In genomic region chrX:70289793-70290770, GRCh38 we compare ENCODE assay signal across 8 cellular contexts. TPM values are rescaled to one million over a fixed set of nuclear protein-coding genes. Genes with fewer than 3 reads are reported as not detected.
DNase-seq lines count a peak whose midpoint lies in the region; TF ChIP-seq lines count a peak whose summit lies in the region.

Gene KIF4A (plus strand): TSS chrX:70290104. CDS start chrX:70290459, 355 bp downstream.
Gene PDZD11 (minus strand): TSS chrX:70289927. CDS start chrX:70289341, 586 bp downstream.

- peak; percentile 87 for DNase-seq in GM10266 (ENCODE audit: extremely low spot score)
- DNase-seq in HFFc6, result peak; percentile 78
- peak; percentile 84 for DNase-seq in NAMALWA (ENCODE audit: low spot score)
- DNase-seq in SW 1271 (lab: John Stamatoyannopoulos, UW), result peak; percentile 67 to 77
- peak; percentile 21 for DNase-seq in activated naive CD8-positive, alpha-beta T cell treated with anti-CD3 and anti-CD28 coated beads, Interleukin-2, amount 50 U/mL, for 16 hours (ENCODE audit: low read depth, low spot score)
- DNase-seq in cardiac septum (ENCODE audit: low spot score), result peak; percentile 92
- DNase-seq in pons (ENCODE audit: low spot score), result peak; percentile 52
- peak; percentile 85 for DNase-seq in type B pancreatic cell (ENCODE audit: extremely low spot score, unreplicated experiment)

- H3K27ac Mint-ChIP-seq in HFFc6 (peak within 1 kb of the TSS; percentile 86), type B pancreatic cell (peak within 1 kb of the TSS; percentile 72)

- intact Hi-C loops in cardiac septum (cut with DNase I), result no loop called here

- H3K9me3 Mint-ChIP-seq in HFFc6 (no peaks in the 10 kb centered on the region), type B pancreatic cell (no peaks in the 10 kb centered on the region)

- H3K27me3 Mint-ChIP-seq in HFFc6 (ENCODE audit: insufficient read depth) (no peaks in the 10 kb centered on the region), type B pancreatic cell (no peaks in the 10 kb centered on the region)

- H3K4me1 Mint-ChIP-seq in HFFc6 (ENCODE audit: low read depth), result peaks cover 32% of the 10 kb centered on the region
- H3K4me1 Mint-ChIP-seq in type B pancreatic cell (ENCODE audit: unreplicated experiment), result no peaks in the 10 kb centered on the region

- peak within 1 kb of the TSS; percentile 95 for H3K4me3 Mint-ChIP-seq in HFFc6
- peak within 1 kb of the TSS; percentile 93 for H3K4me3 Mint-ChIP-seq in type B pancreatic cell

- H3K36me3 Mint-ChIP-seq in HFFc6 (ENCODE audit: low read depth) (peaks cover 7% of the 10 kb centered on the region; the same call in 1 of the 2 replicates), type B pancreatic cell (peaks cover 3% of the 10 kb centered on the region)

- TF ChIP-seq CTCF in GM10266 (IDR thresholded peaks at IDR 0.05; ENCODE audit: control insufficient read depth, insufficient read depth, low read depth, missing control alignments) (no peak), HFFc6 (IDR thresholded peaks at IDR 0.05) (no peak), type B pancreatic cell (conservative IDR thresholded peaks at IDR 0.05) (no peak)

RNA-seq across cellular contexts. Expression of gene KIF4A, which starts in this region (rescaled TPM):
- 10 to 100 TPM; 10.7 to 30.2 (median 25.8) TPM for total RNA-seq in HFFc6 (2021; fragmentation: NEBNext Ultra II Directional; extraction: Animal tissue kit (Norgen Biotek cat#: 25700))
- total RNA-seq in cardiac septum (0.38 TPM), type B pancreatic cell (ENCODE audit: low replicate concordance) (8.6 and 29.8 TPM in 2 replicates)

RNA-seq across cellular contexts. Expression of gene PDZD11, which starts in this region (rescaled TPM):
- 10 to 100 TPM; 72.7 to 89.5 (median 87.1) TPM for total RNA-seq in HFFc6 (2021; fragmentation: NEBNext Ultra II Directional; extraction: Animal tissue kit (Norgen Biotek cat#: 25700))
- total RNA-seq in cardiac septum (32.7 TPM), type B pancreatic cell (ENCODE audit: low replicate concordance) (41.5 and 44.0 TPM in 2 replicates)

Comparison
In these comparisons a context has a peak if more than half of its experiments do, and no peak if none do; other contexts are left out.
1. Peak in every context shown above with its lines: DNase-seq.
2. DNase-seq: peak in every context shown above with its lines; median percentile 92 in cardiac septum; 87 in GM10266; 85 in type B pancreatic cell; 84 in NAMALWA; 78 in HFFc6; 72 in SW 1271; 52 in pons; 21 in activated naive CD8-positive, alpha-beta T cell treated with anti-CD3 and anti-CD28 coated beads, Interleukin-2, amount 50 U/mL, for 16 hours.